ENCODE assay signal across 8 cellular contexts in genomic region chr2:169693344-169693743, GRCh38. TPM values are rescaled to one million over a fixed set of nuclear protein-coding genes. Genes with fewer than 3 reads are reported as not detected.
A peak's percentile ranks its signal among the peaks of the same experiment; 100 is the strongest.
DNase-seq lines count a peak whose midpoint lies in the region; ATAC-seq and TF ChIP-seq lines count a peak whose summit lies in the region.

No MANE protein-coding gene starts in this region.

- H3K27me3 ChIP-seq in SJCRH30 (no peaks in the 10 kb centered on the region), thoracic aorta (replicated peaks; ENCODE audit: insufficient read depth) (no peaks in the 10 kb centered on the region)

- H3K4me3 ChIP-seq in SJCRH30 (peak overlapping the region; percentile 86), thoracic aorta (peak overlapping the region; percentile 94)

- no peak overlapping the region for H3K27ac ChIP-seq in SJCRH30
- no peak overlapping the region for H3K27ac ChIP-seq in thoracic aorta

- H3K36me3 ChIP-seq in SJCRH30 (0 out of 2 replicates have a peak, but pooled peaks cover 2% of the 10 kb centered on the region), thoracic aorta (no peaks in the 10 kb centered on the region)

- no peak for TF ChIP-seq CTCF in thoracic aorta (IDR thresholded peaks at IDR 0.05)

- ATAC-seq in Right ventricle myocardium superior (ENCODE audit: poor library complexity): peak; percentile 28
- no peak for ATAC-seq in left cardiac atrium
- no peak for ATAC-seq in thoracic aorta (ENCODE audit: insufficient number of reproducible peaks, low FRiP score, low read depth)
- no peak for ATAC-seq in HG02870 (IDR thresholded peaks at IDR 0.05; ENCODE audit: unreplicated experiment)

- intact Hi-C loops in Right ventricle myocardium superior (cut with DNase I): no loop called here
- intact Hi-C loops in left cardiac atrium (cut with DNase I): no loop called here

- DNase-seq in Right ventricle myocardium superior (no peak), left cardiac atrium (no peak), SJCRH30 (no peak), globus pallidus (ENCODE audit: low spot score) (peak; percentile 42), thoracic aorta (ENCODE audit: low spot score) (no peak), NCI-H2107 treated with DMSO at 0.1 percent for 48 hours (lab: John Stamatoyannopoulos, UW; ENCODE audit: unreplicated experiment) (no peak), NCI-H187 treated with DMSO at 0.1 percent for 48 hours (lab: John Stamatoyannopoulos, UW) (no peak)

- H3K9me3 ChIP-seq in SJCRH30 (replicated peaks) (no peaks in the 10 kb centered on the region; the same call in 1 of the 2 replicates), thoracic aorta (no peaks in the 10 kb centered on the region)

- H3K4me1 ChIP-seq in SJCRH30 (no peaks in the 10 kb centered on the region; the same call in 1 of the 2 replicates), thoracic aorta (ENCODE audit: control insufficient read depth in 1 of 2, low read depth in 2 of 2) (peaks cover 0 to 17% of the 10 kb centered on the region in 2 donors)

RNA-seq across cellular contexts. Expression of gene CFAP210, which starts 0.9 kb away (rescaled TPM):
- total RNA-seq in Right ventricle myocardium superior (not detected), left cardiac atrium (under 1 TPM in 1 of 2 donors, not detected in 1; 0.16 TPM), thoracic aorta (not detected)
- not detected in 2 replicates for total RNA-seq in SJCRH30 (2014; rRNA removed; shearing (Covaris generic))

RNA-seq across cellular contexts. Expression of gene PHOSPHO2, which starts 0.9 kb away (rescaled TPM):
- total RNA-seq in Right ventricle myocardium superior (3.3 TPM), left cardiac atrium (1 to 10 TPM; 3.4 to 3.9 TPM), thoracic aorta (1 to 10 TPM in 1 of 2 donors, under 1 TPM in 1; 0.92 to 3.2 TPM)
- total RNA-seq in SJCRH30 (2014; rRNA removed; shearing (Covaris generic)): 4.7 and 4.9 TPM in 2 replicates

RNA-seq across cellular contexts. Expression of gene KLHL23, which starts 40.3 kb away (rescaled TPM):
- total RNA-seq in Right ventricle myocardium superior (23.0 TPM), left cardiac atrium (10 to 100 TPM; 19.5 to 22.5 TPM), thoracic aorta (10 to 100 TPM in 1 of 2 donors, 1 to 10 TPM in 1; 7.9 to 11.5 TPM)
- 51.1 and 52.3 TPM in 2 replicates for total RNA-seq in SJCRH30 (2014; rRNA removed; shearing (Covaris generic))
